ENCODE assay signal across 32 cellular contexts in genomic region chr6:147933201-147933600, GRCh38.
"Had no signal": no experiment of that assay in that cellular context is flagged by ENCODE, and none has a peak within 500 bp of the region (broad histone marks: within the 10 kb centered on the region; RNA-seq: fewer than 3 reads in every experiment).

No MANE protein-coding gene starts in this region.

- H3K27ac ChIP-seq: brain microvascular endothelial cell, cardiac muscle cell, PC-9, SJCRH30, SK-N-MC had no signal

- H3K9me3 Mint-ChIP-seq: activated T-helper 1 cell treated with anti-CD3 and anti-CD28 coated beads, Interleukin-12 subunit alpha, Interleukin-12 subunit beta, Interleukin-2, Interleukin-4 antibody, amounts not matched to agents 30 ng/mL and 10 ng/mL and 1 ng/mL, durations not matched to agents 14 hours and 24 hours and 36 hours had no signal

- H3K36me3 Mint-ChIP-seq: activated naive CD8-positive, alpha-beta T cell had no signal

- H3K36me3 ChIP-seq: brain microvascular endothelial cell, cardiac muscle cell, SJCRH30 had no signal

- H3K4me3 Mint-ChIP-seq: activated CD4-positive, alpha-beta T cell treated with anti-CD3 and anti-CD28 coated beads, Interleukin-2, amount 10 ng/mL, durations not matched to agents 7 days and 5 days; activated CD8-positive, alpha-beta T cell treated with anti-CD3 and anti-CD28 coated beads, Interleukin-2, amount 10 ng/mL, durations not matched to agents 7 days and 5 days; activated naive CD4-positive, alpha-beta T cell treated with anti-CD3 and anti-CD28 coated beads for 36 hours; activated naive CD8-positive, alpha-beta T cell; activated naive CD8-positive, alpha-beta T cell treated with anti-CD3 and anti-CD28 coated beads, Interleukin-2, amount 50 U/mL, for 24 hours; activated T-cell treated with anti-CD3 and anti-CD28 coated beads, Interleukin-2, amount 50 U/mL, for 24 hours; activated T-helper 1 cell treated with anti-CD3 and anti-CD28 coated beads, Interleukin-12 subunit alpha, Interleukin-12 subunit beta, Interleukin-2, Interleukin-4 antibody, amounts not matched to agents 30 ng/mL and 10 ng/mL and 1 ng/mL, durations not matched to agents 14 hours and 24 hours and 36 hours; central memory CD8-positive, alpha-beta T cell had no signal

- DNase-seq: activated CD4-positive, alpha-beta T cell treated with anti-CD3 and anti-CD28 coated beads, Interleukin-2, amount 10 ng/mL, durations not matched to agents 7 days and 5 days; activated CD4-positive, alpha-beta T cell treated with anti-CD3 and anti-CD28 coated beads, Interleukin-2, amount 50 U/mL, for 48 hours; activated CD8-positive, alpha-beta T cell treated with anti-CD3 and anti-CD28 coated beads, Interleukin-2, amount 10 ng/mL, durations not matched to agents 7 days and 5 days; activated gamma-delta T cell treated with Interleukin-2 at 50 U/mL for 16 hours; activated naive CD4-positive, alpha-beta T cell treated with anti-CD3 and anti-CD28 coated beads for 36 hours; activated naive CD8-positive, alpha-beta T cell treated with anti-CD3 and anti-CD28 coated beads, Interleukin-2, amount 50 U/mL, for 24 hours; activated T-cell treated with anti-CD3 and anti-CD28 coated beads, Interleukin-2, amount 50 U/mL, for 24 hours; amniotic stem cell; aorta; brain microvascular endothelial cell; Karpas-422; KBM-7; NCI-H1092 treated with DMSO at 0.1 percent for 48 hours; NCI-H1417; NCI-H146; NCI-H187; NCI-H2029 treated with DMSO at 0.1 percent for 48 hours; NCI-H2107; NCI-H2171; NCI-H2227 treated with DMSO at 0.1 percent for 48 hours; NCI-H446; NCI-H524; NCI-H69; NCI-H82; PC-9; T1000 had no signal

- H3K27ac Mint-ChIP-seq: activated CD4-positive, alpha-beta T cell treated with anti-CD3 and anti-CD28 coated beads, Interleukin-2, amount 10 ng/mL, durations not matched to agents 7 days and 5 days; activated CD8-positive, alpha-beta T cell treated with anti-CD3 and anti-CD28 coated beads, Interleukin-2, amount 10 ng/mL, durations not matched to agents 7 days and 5 days; activated naive CD4-positive, alpha-beta T cell treated with anti-CD3 and anti-CD28 coated beads for 36 hours; activated naive CD8-positive, alpha-beta T cell; activated naive CD8-positive, alpha-beta T cell treated with anti-CD3 and anti-CD28 coated beads, Interleukin-2, amount 50 U/mL, for 24 hours; activated T-cell treated with anti-CD3 and anti-CD28 coated beads, Interleukin-2, amount 50 U/mL, for 24 hours; activated T-helper 1 cell treated with anti-CD3 and anti-CD28 coated beads, Interleukin-12 subunit alpha, Interleukin-12 subunit beta, Interleukin-2, Interleukin-4 antibody, amounts not matched to agents 30 ng/mL and 10 ng/mL and 1 ng/mL, durations not matched to agents 14 hours and 24 hours and 36 hours had no signal

- ATAC-seq: activated CD8-positive, alpha-beta T cell treated with anti-CD3 and anti-CD28 coated beads, Interleukin-2, amount 10 ng/mL, durations not matched to agents 7 days and 5 days; activated naive CD8-positive, alpha-beta T cell treated with anti-CD3 and anti-CD28 coated beads, Interleukin-2, amount 50 U/mL, for 24 hours had no signal

- H3K4me2 ChIP-seq: PC-9 had no signal

- H2AFZ ChIP-seq: PC-9 had no signal

- H3K27me3 ChIP-seq: brain microvascular endothelial cell, cardiac muscle cell, SJCRH30 had no signal

- H3K4me1 Mint-ChIP-seq: activated CD4-positive, alpha-beta T cell treated with anti-CD3 and anti-CD28 coated beads, Interleukin-2, amount 10 ng/mL, durations not matched to agents 7 days and 5 days; activated naive CD8-positive, alpha-beta T cell treated with anti-CD3 and anti-CD28 coated beads, Interleukin-2, amount 50 U/mL, for 24 hours; central memory CD8-positive, alpha-beta T cell had no signal

- H3K27me3 Mint-ChIP-seq: activated CD4-positive, alpha-beta T cell treated with anti-CD3 and anti-CD28 coated beads, Interleukin-2, amount 10 ng/mL, durations not matched to agents 7 days and 5 days; activated naive CD8-positive, alpha-beta T cell treated with anti-CD3 and anti-CD28 coated beads, Interleukin-2, amount 50 U/mL, for 24 hours; activated T-cell treated with anti-CD3 and anti-CD28 coated beads, Interleukin-2, amount 50 U/mL, for 24 hours; central memory CD8-positive, alpha-beta T cell had no signal

- H3K4me3 ChIP-seq: cardiac muscle cell, PC-9, SJCRH30, SK-N-MC had no signal
